In genomic region chr7:28328161-28328560, GRCh38 we compare ENCODE assay signal across 20 cellular contexts.
A peak's percentile ranks its signal among the peaks of the same experiment; 100 is the strongest.
DNase-seq lines count a peak whose midpoint lies in the region; ATAC-seq and TF ChIP-seq lines count a peak whose summit lies in the region.
"Had no signal": no experiment of that assay in that cellular context is flagged by ENCODE, and none has a peak within 500 bp of the region (broad histone marks: within the 10 kb centered on the region; RNA-seq: fewer than 3 reads in every experiment).

No MANE protein-coding gene starts in this region.

- no peaks in the 10 kb centered on the region for H3K9me3 ChIP-seq in Loucy (ENCODE audit: insufficient read depth, low read depth, low read length)
- no peaks in the 10 kb centered on the region for H3K9me3 ChIP-seq in naive thymus-derived CD4-positive, alpha-beta T cell (ENCODE audit: control insufficient read depth in 2 of 3, low read length in 3 of 3)
- H3K9me3 ChIP-seq: Peyer's patch, right atrium auricular region, SJSA1 had no signal

- H3K79me2 ChIP-seq in Loucy (ENCODE audit: insufficient read depth, low read length), result no peaks in the 10 kb centered on the region

- H3K9me2 ChIP-seq in Loucy (replicated peaks; ENCODE audit: low read depth, low read length), result no peaks in the 10 kb centered on the region

- peak overlapping the region; percentile 28 for H3K27ac ChIP-seq in naive thymus-derived CD4-positive, alpha-beta T cell (ENCODE audit: low read depth, low read length)
- H3K27ac ChIP-seq: Peyer's patch, right atrium auricular region, SJSA1, WERI-Rb-1 had no signal

- peak; percentile 18 for DNase-seq in activated naive CD4-positive, alpha-beta T cell treated with anti-CD3 and anti-CD28 coated beads for 36 hours
- no peak for DNase-seq in activated naive CD4-positive, alpha-beta T cell treated with anti-CD3 and anti-CD28 coated beads, Interleukin-2, amount 50 U/mL, for 16 hours
- DNase-seq in T-cell (no peak), anterior cingulate cortex (lab: John Stamatoyannopoulos, UW) (no peak)
- peak in 6 of 9 donors; percentile 13 to 53 (median 34) for DNase-seq in naive thymus-derived CD4-positive, alpha-beta T cell
- DNase-seq in stimulated activated CD4-positive, alpha-beta T cell treated with anti-CD3 and anti-CD28 coated beads, Interleukin-4, amount 100 ng/mL, for 1 hour, result no peak
- DNase-seq: effector CD4-positive, alpha-beta T cell; EL; Karpas-422; left colon; natural killer cell; NCI-H2227 treated with DMSO at 0.1 percent for 48 hours; Peyer's patch; stimulated activated CD8-positive, alpha-beta memory T cell treated with anti-CD3 and anti-CD28 coated beads, Interleukin-4, amount 100 ng/mL, for 48 hours; WERI-Rb-1 had no signal

- POLR2A ChIA-PET in T-cell (lab: Charles Lee), result no interaction called here
- POLR2A ChIA-PET in naive thymus-derived CD4-positive, alpha-beta T cell (lab: Charles Lee), result no interaction called here

- no peaks in the 10 kb centered on the region for H3K9me3 Mint-ChIP-seq in activated naive CD4-positive, alpha-beta T cell treated with anti-CD3 and anti-CD28 coated beads for 36 hours
- peaks cover 0 to 6% (median 0%) of the 10 kb centered on the region in 3 donors for H3K9me3 Mint-ChIP-seq in T-cell
- H3K9me3 Mint-ChIP-seq in naive thymus-derived CD4-positive, alpha-beta T cell, result peaks cover 0 to 8% (median 0%) of the 10 kb centered on the region in 11 donors
- H3K9me3 Mint-ChIP-seq: natural killer cell had no signal

- intact Hi-C loops in activated naive CD4-positive, alpha-beta T cell treated with anti-CD3 and anti-CD28 coated beads for 36 hours (cut with micrococcal nuclease), result loop anchor here (1.0 kb wide), 6 partner anchors 12 to 176 kb away; no protein-coding TSS in a partner anchor
- intact Hi-C loops in naive thymus-derived CD4-positive, alpha-beta T cell (cut with micrococcal nuclease), result loop anchor here in 1 of 2 donors (10.0 kb wide), 1 partner anchor 663 kb away; the partner anchor contains the start of gene HIBADH

- no peaks in the 10 kb centered on the region for H3K36me3 ChIP-seq in Loucy (ENCODE audit: insufficient read depth, low read length)
- no peaks in the 10 kb centered on the region for H3K36me3 ChIP-seq in naive thymus-derived CD4-positive, alpha-beta T cell (ENCODE audit: control insufficient read depth in 2 of 3, insufficient read depth in 3 of 3, low read length in 3 of 3)
- H3K36me3 ChIP-seq: Peyer's patch, right atrium auricular region, SJSA1, WERI-Rb-1 had no signal

- ATAC-seq in T-cell (replicated peaks in 1 of 4), result peak; percentile 60 to 82 (median 68)
- peak; percentile 71 for ATAC-seq in naive thymus-derived CD4-positive, alpha-beta T cell
- no peak for ATAC-seq in GM18870 (IDR thresholded peaks at IDR 0.05; ENCODE audit: unreplicated experiment)
- ATAC-seq: HCT116, left colon, natural killer cell had no signal

- no peaks in the 10 kb centered on the region for H4K20me1 ChIP-seq in Loucy (ENCODE audit: insufficient read depth, low read length, poor library complexity, severe bottlenecking)

- peaks cover 40% of the 10 kb centered on the region for H3K4me1 Mint-ChIP-seq in activated naive CD4-positive, alpha-beta T cell treated with anti-CD3 and anti-CD28 coated beads for 36 hours (ENCODE audit: low read depth)
- peaks cover 33 to 42% (median 40%) of the 10 kb centered on the region in 3 donors for H3K4me1 Mint-ChIP-seq in T-cell
- peaks cover 18 to 47% (median 43%) of the 10 kb centered on the region in 7 donors for H3K4me1 Mint-ChIP-seq in naive thymus-derived CD4-positive, alpha-beta T cell

- H3K27me3 ChIP-seq in Loucy (ENCODE audit: insufficient read depth, low read length, poor library complexity, severe bottlenecking), result no peaks in the 10 kb centered on the region
- no peaks in the 10 kb centered on the region for H3K27me3 ChIP-seq in naive thymus-derived CD4-positive, alpha-beta T cell (ENCODE audit: control insufficient read depth in 2 of 2, insufficient read depth in 2 of 2, low read length in 2 of 2)
- H3K27me3 ChIP-seq: Peyer's patch, right atrium auricular region had no signal

- CTCF ChIA-PET in activated naive CD4-positive, alpha-beta T cell treated with anti-CD3 and anti-CD28 coated beads for 36 hours (lab: Charles Lee), result interaction anchor here (0.6 to 3.2 kb wide), 4 partner anchors 31 to 129 kb away, joined by 3 to 9 read pairs (median 7); no protein-coding TSS in a partner anchor
- CTCF ChIA-PET in T-cell (lab: Charles Lee), result interaction anchor here (0.7 to 1.2 kb wide), 2 partner anchors 196 to 597 kb away, joined by 3 to 4 read pairs; no protein-coding TSS in a partner anchor
- CTCF ChIA-PET in naive thymus-derived CD4-positive, alpha-beta T cell (lab: Charles Lee), result interaction anchor here (1.6 kb wide), 1 partner anchor 23 kb away, joined by 4 read pairs; no protein-coding TSS in a partner anchor

- TF ChIP-seq CTCF in Loucy (conservative IDR thresholded peaks at IDR 0.05; ENCODE audit: low read length), result no peak

- H3K9ac ChIP-seq in Loucy (ENCODE audit: low read depth, low read length, poor library complexity, severe bottlenecking), result no peak overlapping the region

- peak overlapping the region; percentile 73 for H2AFZ ChIP-seq in Loucy (ENCODE audit: low read length)

- H3K4me3 Mint-ChIP-seq in activated naive CD4-positive, alpha-beta T cell treated with anti-CD3 and anti-CD28 coated beads for 36 hours, result no peak overlapping the region
- H3K4me3 Mint-ChIP-seq in T-cell, result peak overlapping the region in 1 of 3 donors; percentile 52
- H3K4me3 Mint-ChIP-seq in naive thymus-derived CD4-positive, alpha-beta T cell, result peak overlapping the region in 9 of 10 donors; percentile 8 to 54 (median 36)
- H3K4me3 Mint-ChIP-seq: natural killer cell had no signal

- H3K4me1 ChIP-seq in Loucy (ENCODE audit: insufficient read depth, low read length, poor library complexity, severe bottlenecking), result peaks cover 32% of the 10 kb centered on the region
- peaks cover 0 to 36% of the 10 kb centered on the region in 2 donors for H3K4me1 ChIP-seq in naive thymus-derived CD4-positive, alpha-beta T cell (ENCODE audit: control insufficient read depth in 2 of 2, insufficient read depth in 2 of 2, low read length in 2 of 2)
- H3K4me1 ChIP-seq: Peyer's patch, SJSA1 had no signal

- H3K4me2 ChIP-seq in Loucy (ENCODE audit: low read depth, low read length, poor library complexity, severe bottlenecking), result peak overlapping the region; percentile 19

- H3F3A ChIP-seq in Loucy (ENCODE audit: low read depth), result no peaks in the 10 kb centered on the region

- H3K36me3 Mint-ChIP-seq in activated naive CD4-positive, alpha-beta T cell treated with anti-CD3 and anti-CD28 coated beads for 36 hours (ENCODE audit: low read depth), result no peaks in the 10 kb centered on the region
- H3K36me3 Mint-ChIP-seq in T-cell, result no peaks in the 10 kb centered on the region
- peaks cover 0 to 8% (median 2%) of the 10 kb centered on the region in 5 donors for H3K36me3 Mint-ChIP-seq in naive thymus-derived CD4-positive, alpha-beta T cell
- H3K36me3 Mint-ChIP-seq: natural killer cell had no signal

- H3K27ac Mint-ChIP-seq in activated naive CD4-positive, alpha-beta T cell treated with anti-CD3 and anti-CD28 coated beads for 36 hours, result peak overlapping the region; percentile 35
- H3K27ac Mint-ChIP-seq in T-cell, result peak overlapping the region; percentile 83 to 85
- peak overlapping the region; percentile 47 to 94 (median 85) for H3K27ac Mint-ChIP-seq in naive thymus-derived CD4-positive, alpha-beta T cell

- no peak overlapping the region for H3K4me3 ChIP-seq in Loucy (ENCODE audit: low read length, poor library complexity, severe bottlenecking)
- H3K4me3 ChIP-seq in naive thymus-derived CD4-positive, alpha-beta T cell (ENCODE audit: low read length), result no peak overlapping the region
- H3K4me3 ChIP-seq: Peyer's patch, right atrium auricular region, SJSA1 had no signal

- H3K27me3 Mint-ChIP-seq in activated naive CD4-positive, alpha-beta T cell treated with anti-CD3 and anti-CD28 coated beads for 36 hours (ENCODE audit: low read depth), result peaks cover 3% of the 10 kb centered on the region
- no peaks in the 10 kb centered on the region for H3K27me3 Mint-ChIP-seq in T-cell
- H3K27me3 Mint-ChIP-seq in naive thymus-derived CD4-positive, alpha-beta T cell, result no peaks in the 10 kb centered on the region

Comparison
In these comparisons a context has a peak if more than half of its experiments do, and no peak if none do; other contexts are left out.
1. DNase-seq: peak in activated naive CD4-positive, alpha-beta T cell treated with anti-CD3 and anti-CD28 coated beads for 36 hours (single experiment) and naive thymus-derived CD4-positive, alpha-beta T cell (6 of 9); none in activated naive CD4-positive, alpha-beta T cell treated with anti-CD3 and anti-CD28 coated beads, Interleukin-2, amount 50 U/mL, for 16 hours (single experiment), T-cell (0 of 34), anterior cingulate cortex (0 of 58) and stimulated activated CD4-positive, alpha-beta T cell treated with anti-CD3 and anti-CD28 coated beads, Interleukin-4, amount 100 ng/mL, for 1 hour (single experiment).
2. H3K27ac Mint-ChIP-seq: peak in every context shown above with its lines; median percentile 85 in naive thymus-derived CD4-positive, alpha-beta T cell; 84 in T-cell; 35 in activated naive CD4-positive, alpha-beta T cell treated with anti-CD3 and anti-CD28 coated beads for 36 hours.